In genomic region chr17:41594363-41594915, GRCh38 we compare ENCODE assay signal across 3 cellular contexts.
A peak's percentile ranks its signal among the peaks of the same experiment; 100 is the strongest.
TF ChIP-seq lines count a peak whose summit lies in the region.

No MANE protein-coding gene starts in this region.

TF ChIP-seq in HEK293, 187 proteins besides CTCF, POLR2A, EP300 and RAD21 (continues in another document):
- TF ChIP-seq KLF7 (tag by site-specific recombination; IDR thresholded peaks at IDR 0.05; ENCODE audit: borderline replicate concordance) (no peak), ZNF521 (tag by site-specific recombination; IDR thresholded peaks at IDR 0.05) (peak; percentile 36; the same call in 1 of the 2 replicates), ZNF138 (tag by site-specific recombination; IDR thresholded peaks at IDR 0.05; ENCODE audit: borderline replicate concordance) (no peak), ZNF639 (tag by site-specific recombination; IDR thresholded peaks at IDR 0.05) (no peak), KLF9 (tag by site-specific recombination; IDR thresholded peaks at IDR 0.05; ENCODE audit: low read depth) (no peak), ZNF664 (tag by site-specific recombination; IDR thresholded peaks at IDR 0.05) (peak; percentile 51; the same call in 1 of the 2 replicates), ZNF366 (tag by site-specific recombination; conservative IDR thresholded peaks at IDR 0.05) (peak; percentile 97), ZFHX2 (tag by site-specific recombination; conservative IDR thresholded peaks at IDR 0.05) (0 out of 2 replicates have a peak, but pooled peaks have one; percentile 8), ZNF155 (tag by site-specific recombination; IDR thresholded peaks at IDR 0.05) (no peak), ZSCAN5A (tag by site-specific recombination; IDR thresholded peaks at IDR 0.05) (no peak), FEZF1 (tag by site-specific recombination; IDR thresholded peaks at IDR 0.05) (no peak), ZNF558 (tag by site-specific recombination; IDR thresholded peaks at IDR 0.05) (no peak), BCL11B (tag by site-specific recombination; IDR thresholded peaks at IDR 0.05; ENCODE audit: low read depth) (no peak), ZNF488 (tag by site-specific recombination; IDR thresholded peaks at IDR 0.05) (no peak), ZNF701 (tag by site-specific recombination; IDR thresholded peaks at IDR 0.05) (no peak), ZNF121 (tag by site-specific recombination; IDR thresholded peaks at IDR 0.05) (no peak), ZNF23 (tag by site-specific recombination; IDR thresholded peaks at IDR 0.05; ENCODE audit: borderline replicate concordance) (no peak), ZNF416 (tag by site-specific recombination; IDR thresholded peaks at IDR 0.05) (no peak), ZNF621 (tag by site-specific recombination; IDR thresholded peaks at IDR 0.05) (0 out of 2 replicates have a peak, but pooled peaks have one; percentile 57), ZNF626 (tag by site-specific recombination; IDR thresholded peaks at IDR 0.05) (no peak), SETDB1 (IDR thresholded peaks at IDR 0.05; ENCODE audit: insufficient read length, low read length) (no peak)

TF ChIP-seq in K562, 482 proteins besides CTCF, POLR2A, EP300 and RAD21:
- TF ChIP-seq ZNF263 (CRISPR knock-in tag; IDR thresholded peaks at IDR 0.05; ENCODE audit: borderline replicate concordance) (peak; percentile 82), ZMIZ1 (IDR thresholded peaks at IDR 0.05; ENCODE audit: low read depth in 2 of 2, low read length in 2 of 2) (no peak)

TF ChIP-seq in HepG2, 621 proteins besides CTCF, POLR2A, EP300 and RAD21:
- no peak for TF ChIP-seq ZSCAN25 (CRISPR knock-in tag; IDR thresholded peaks at IDR 0.05)
- no peak for TF ChIP-seq NBN (conservative IDR thresholded peaks at IDR 0.05)
- TF ChIP-seq ZBTB40 (IDR thresholded peaks at IDR 0.05), result no peak
- no peak for TF ChIP-seq ZBTB40 (CRISPR knock-in tag; IDR thresholded peaks at IDR 0.05)
- no peak for TF ChIP-seq ZNF629 (CRISPR knock-in tag; conservative IDR thresholded peaks at IDR 0.05)
- no peak for TF ChIP-seq ISL2 (CRISPR knock-in tag; IDR thresholded peaks at IDR 0.05)
- TF ChIP-seq THAP9 (CRISPR knock-in tag; IDR thresholded peaks at IDR 0.05; ENCODE audit: borderline replicate concordance), result no peak
- TF ChIP-seq PRPF4 (IDR thresholded peaks at IDR 0.05; ENCODE audit: low read depth, low read length, poor library complexity, severe bottlenecking), result no peak
- TF ChIP-seq ZNF562 (CRISPR knock-in tag; IDR thresholded peaks at IDR 0.05; ENCODE audit: borderline replicate concordance), result no peak
- TF ChIP-seq MXI1 (IDR thresholded peaks at IDR 0.05; ENCODE audit: borderline replicate concordance, low read depth, low read length), result no peak
- TF ChIP-seq ZBTB49 (CRISPR knock-in tag; IDR thresholded peaks at IDR 0.05; ENCODE audit: borderline replicate concordance), result no peak
- no peak for TF ChIP-seq NR0B2 (CRISPR knock-in tag; IDR thresholded peaks at IDR 0.05)
TF ChIP-seq in HepG2: peak in this region for 0.
